ENCODE assay signal across 12 cellular contexts in the genomic region with DNA sequence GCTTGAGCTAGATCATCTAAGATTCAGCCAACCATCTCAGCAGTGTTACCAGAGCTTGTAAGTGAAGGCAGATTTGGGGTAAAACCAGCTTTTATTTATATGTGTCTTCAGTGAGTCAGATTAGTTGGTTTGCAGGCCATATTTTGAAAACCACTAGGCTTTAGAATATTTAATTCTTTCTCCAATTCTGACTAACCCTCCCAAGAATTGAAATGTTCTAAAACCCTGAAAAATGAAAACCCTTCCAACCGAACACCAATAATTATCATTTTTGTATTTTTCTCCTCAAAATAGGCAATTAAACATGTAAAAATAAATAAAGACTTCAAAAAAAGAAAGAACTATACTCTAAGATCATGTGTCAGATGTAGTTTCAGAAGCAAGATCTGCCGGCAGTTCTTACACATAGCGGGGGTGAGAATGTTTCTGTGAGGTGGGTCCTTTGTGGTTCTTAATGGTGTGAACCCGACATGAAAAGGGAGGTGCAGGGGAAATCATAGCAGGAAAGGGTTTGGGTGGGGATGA. TPM values are rescaled to one million over a fixed set of nuclear protein-coding genes. Genes with fewer than 3 reads are reported as not detected.
A peak's percentile ranks its signal among the peaks of the same experiment; 100 is the strongest.
DNase-seq lines count a peak whose midpoint lies in the region; ATAC-seq and TF ChIP-seq lines count a peak whose summit lies in the region.
"Had no signal": no experiment of that assay in that cellular context is flagged by ENCODE, and none has a peak within 500 bp of the region (broad histone marks: within the 10 kb centered on the region; RNA-seq: fewer than 3 reads in every experiment).

No MANE protein-coding gene starts in this region.

- H3K27me3 ChIP-seq in thyroid gland: no peaks in the 10 kb centered on the region
- H3K27me3 ChIP-seq: sigmoid colon had no signal

- peaks cover 70 to 84% of the 10 kb centered on the region in 2 donors for H3K4me1 Mint-ChIP-seq in effector memory CD8-positive, alpha-beta T cell (ENCODE audit: low read depth in 2 of 2)

- peak; percentile 45 to 47 (median 47) for DNase-seq in effector memory CD8-positive, alpha-beta T cell
- DNase-seq in NCI-H748 (lab: John Stamatoyannopoulos, UW; ENCODE audit: unreplicated experiment): no peak
- no peak for DNase-seq in NCI-H146 treated with DMSO at 0.1 percent for 48 hours (lab: John Stamatoyannopoulos, UW; ENCODE audit: unreplicated experiment)
- no peak for DNase-seq in NCI-H1092 (lab: John Stamatoyannopoulos, UW)
- DNase-seq in thyroid gland: no peak
- DNase-seq: anterior cingulate cortex, NCI-H146, PC-9, sigmoid colon had no signal

- no peaks in the 10 kb centered on the region for H3K9me3 ChIP-seq in thyroid gland
- H3K9me3 ChIP-seq: sigmoid colon had no signal

- intact Hi-C loops in thyroid gland (cut with DNase I): no loop called here

- H3K9me3 Mint-ChIP-seq in effector memory CD8-positive, alpha-beta T cell: no peaks in the 10 kb centered on the region

- WGBS in thyroid gland, 2 donors: 75 to 82% methylated on average over 4 of the region's 4 CpGs

- no peak overlapping the region for H3K27ac ChIP-seq in thyroid gland
- H3K27ac ChIP-seq: PC-9, sigmoid colon had no signal

- H3K27ac Mint-ChIP-seq in effector memory CD8-positive, alpha-beta T cell: peak overlapping the region; percentile 84 to 92

- no peaks in the 10 kb centered on the region for H3K27me3 Mint-ChIP-seq in effector memory CD8-positive, alpha-beta T cell

- no peak for TF ChIP-seq POLR2A in thyroid gland (IDR thresholded peaks at IDR 0.05)

- peaks cover 63% of the 10 kb centered on the region for H3K36me3 Mint-ChIP-seq in effector memory CD8-positive, alpha-beta T cell (ENCODE audit: insufficient read depth)

- TF ChIP-seq CTCF in thyroid gland (IDR thresholded peaks at IDR 0.05): no peak

- ATAC-seq in GM18498 (IDR thresholded peaks at IDR 0.05; ENCODE audit: unreplicated experiment) (peak; percentile 61), GM19043 (IDR thresholded peaks at IDR 0.05; ENCODE audit: low read depth, unreplicated experiment) (peak; percentile 40), HG03565 (IDR thresholded peaks at IDR 0.05; ENCODE audit: unreplicated experiment) (peak; percentile 25)
- peak; percentile 95 for ATAC-seq in effector memory CD8-positive, alpha-beta T cell (replicated peaks)

- no peaks in the 10 kb centered on the region for H3K36me3 ChIP-seq in thyroid gland
- H3K36me3 ChIP-seq: sigmoid colon had no signal

- peak overlapping the region; percentile 63 to 75 for H3K4me3 Mint-ChIP-seq in effector memory CD8-positive, alpha-beta T cell

- H3K4me3 ChIP-seq in thyroid gland (replicated peaks in 1 of 3): no peak overlapping the region
- H3K4me3 ChIP-seq: PC-9, sigmoid colon had no signal

- H3K4me1 ChIP-seq in thyroid gland: no peaks in the 10 kb centered on the region
- H3K4me1 ChIP-seq: sigmoid colon had no signal

RNA-seq across cellular contexts. Expression of a gene that starts 14.2 kb away (rescaled TPM):
- total RNA-seq in thyroid gland: 10 to 100 TPM in 2 of 4 donors, 1 to 10 TPM in 2; 3.4 to 12.0 (median 7.9) TPM
- total RNA-seq: PC-9 had no signal

RNA-seq across cellular contexts. Expression of a gene that starts 59.5 kb away (rescaled TPM):
- 10 to 100 TPM in 3 of 4 donors, 1 to 10 TPM in 1; 2.5 to 25.7 (median 17.1) TPM for total RNA-seq in thyroid gland
- total RNA-seq: PC-9 had no signal

Comparison
In these comparisons a context has a peak if more than half of its experiments do, and no peak if none do; other contexts are left out.
1. ATAC-seq: peak in every context shown above with its lines; median percentile 95 in effector memory CD8-positive, alpha-beta T cell; 61 in GM18498; 40 in GM19043; 25 in HG03565.
2. DNase-seq: peak in effector memory CD8-positive, alpha-beta T cell (3 of 3); none in NCI-H748 (single experiment), NCI-H146 treated with DMSO at 0.1 percent for 48 hours (single experiment), NCI-H1092 (single experiment) and thyroid gland (0 of 2).